In the genomic region with DNA sequence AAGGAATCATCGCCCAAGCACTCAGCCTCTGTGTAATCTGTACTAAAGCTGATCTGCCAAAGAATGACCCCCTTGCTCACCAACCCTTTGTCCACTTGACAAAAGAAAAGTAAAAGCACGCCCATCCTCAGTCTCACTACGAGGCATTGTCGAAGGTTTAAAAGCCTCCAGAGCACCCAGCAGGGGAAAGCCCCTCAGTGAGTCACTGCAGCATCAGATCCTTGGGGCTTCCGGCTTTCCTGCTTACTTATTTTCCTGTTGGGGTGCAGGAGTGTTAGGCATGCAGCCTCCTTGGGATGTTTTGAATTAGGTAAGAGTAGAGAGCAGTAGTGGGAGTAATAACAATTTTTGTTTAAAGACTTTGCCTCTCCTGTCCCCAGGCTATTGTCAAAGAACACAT, we compare ENCODE assay signal across 11 cellular contexts.
DNase-seq lines count a peak whose midpoint lies in the region; ATAC-seq and TF ChIP-seq lines count a peak whose summit lies in the region.
"Had no signal": no experiment of that assay in that cellular context is flagged by ENCODE, and none has a peak within 500 bp of the region (broad histone marks: within the 10 kb centered on the region; RNA-seq: fewer than 3 reads in every experiment).

No MANE protein-coding gene starts in this region.

- no peaks in the 10 kb centered on the region for H3K27me3 Mint-ChIP-seq in HFFc6 (ENCODE audit: insufficient read depth)
- peaks cover 19% of the 10 kb centered on the region for H3K27me3 Mint-ChIP-seq in activated T-helper 17 cell treated with anti-CD3 and anti-CD28 coated beads, Interleukin-2, amount 50 U/mL, for 72 hours

- H3K4me3 Mint-ChIP-seq in HFFc6 = peak overlapping the region; percentile 74
- H3K4me3 Mint-ChIP-seq in activated T-helper 17 cell treated with anti-CD3 and anti-CD28 coated beads, Interleukin-2, amount 50 U/mL, for 72 hours = no peak overlapping the region
- H3K4me3 Mint-ChIP-seq: activated naive CD8-positive, alpha-beta T cell had no signal

- H3K36me3 Mint-ChIP-seq in HFFc6 (ENCODE audit: low read depth) = no peaks in the 10 kb centered on the region
- no peaks in the 10 kb centered on the region for H3K36me3 Mint-ChIP-seq in activated T-helper 17 cell treated with anti-CD3 and anti-CD28 coated beads, Interleukin-2, amount 50 U/mL, for 72 hours (ENCODE audit: low read depth)
- H3K36me3 Mint-ChIP-seq: activated naive CD8-positive, alpha-beta T cell had no signal

- H3K4me1 Mint-ChIP-seq in HFFc6 (ENCODE audit: low read depth) = peaks cover 58% of the 10 kb centered on the region
- no peaks in the 10 kb centered on the region for H3K4me1 Mint-ChIP-seq in activated T-helper 17 cell treated with anti-CD3 and anti-CD28 coated beads, Interleukin-2, amount 50 U/mL, for 72 hours

- intact Hi-C loops in left cardiac atrium (cut with DNase I) = no loop called here

- no peaks in the 10 kb centered on the region for H3K9me3 Mint-ChIP-seq in HFFc6
- no peaks in the 10 kb centered on the region for H3K9me3 Mint-ChIP-seq in activated T-helper 17 cell treated with anti-CD3 and anti-CD28 coated beads, Interleukin-2, amount 50 U/mL, for 72 hours

- peak; percentile 66 for ATAC-seq in activated T-helper 17 cell treated with anti-CD3 and anti-CD28 coated beads, Interleukin-2, amount 50 U/mL, for 72 hours (replicated peaks)
- ATAC-seq in left cardiac atrium = no peak

- H3K27ac Mint-ChIP-seq in HFFc6 = peak overlapping the region; percentile 89
- H3K27ac Mint-ChIP-seq in activated T-helper 17 cell treated with anti-CD3 and anti-CD28 coated beads, Interleukin-2, amount 50 U/mL, for 72 hours = no peak overlapping the region
- H3K27ac Mint-ChIP-seq: activated naive CD8-positive, alpha-beta T cell had no signal

- no peak for TF ChIP-seq CTCF in HFFc6 (IDR thresholded peaks at IDR 0.05)

- DNase-seq in AG20443 (ENCODE audit: low spot score) = peak; percentile 59
- DNase-seq in HFFc6 = peak; percentile 68
- DNase-seq in iris pigment epithelial cell (ENCODE audit: low read depth) = peak; percentile 89
- no peak for DNase-seq in activated effector memory CD4-positive, alpha-beta T cell treated with Interleukin-2 at 50 U/mL for 16 hours
- DNase-seq in NCI-H1417 (lab: John Stamatoyannopoulos, UW) = no peak
- DNase-seq in left cardiac atrium = no peak
- DNase-seq in mucosa of gallbladder (ENCODE audit: low spot score) = no peak
- DNase-seq: DMS 273 treated with DMSO at 0.1 percent for 48 hours, NCI-H446 treated with DMSO at 0.1 percent for 48 hours had no signal

Comparison
In these comparisons a context has a peak if more than half of its experiments do, and no peak if none do; other contexts are left out.
1. DNase-seq: peak in AG20443 (single experiment), HFFc6 (single experiment) and iris pigment epithelial cell (single experiment); none in activated effector memory CD4-positive, alpha-beta T cell treated with Interleukin-2 at 50 U/mL for 16 hours (single experiment), NCI-H1417 (0 of 3), left cardiac atrium (single experiment) and mucosa of gallbladder (single experiment).